In genomic region chr2:143034292-143035074, GRCh38 we compare ENCODE assay signal across 1 cellular context.
A peak's percentile ranks its signal among the peaks of the same experiment; 100 is the strongest.
TF ChIP-seq lines count a peak whose summit lies in the region.

No MANE protein-coding gene starts in this region.

TF ChIP-seq in SK-N-SH, 30 proteins besides CTCF, POLR2A, EP300 and RAD21 (continued from another document):
- TF ChIP-seq RXRA (IDR thresholded peaks at IDR 0.05; ENCODE audit: borderline replicate concordance, low read depth): no peak
- TF ChIP-seq MAX (IDR thresholded peaks at IDR 0.05; ENCODE audit: low read depth): no peak
- no peak for TF ChIP-seq REST (IDR thresholded peaks at IDR 0.05; ENCODE audit: low read depth, low read length)
- no peak for TF ChIP-seq EZH2phosphoT487 (IDR thresholded peaks at IDR 0.05; ENCODE audit: borderline replicate concordance, low read depth)
- TF ChIP-seq SMC3 (IDR thresholded peaks at IDR 0.05; ENCODE audit: low read depth, low read length): peak; percentile 82
- no peak for TF ChIP-seq FOXM1 (IDR thresholded peaks at IDR 0.05; ENCODE audit: low read depth)
- TF ChIP-seq SIN3A (IDR thresholded peaks at IDR 0.05; ENCODE audit: borderline replicate concordance, low read depth, low read length): no peak
- TF ChIP-seq TEAD4 (IDR thresholded peaks at IDR 0.05; ENCODE audit: borderline replicate concordance, insufficient read depth): no peak
- TF ChIP-seq GABPA (IDR thresholded peaks at IDR 0.05; ENCODE audit: low read depth): no peak
